ENCODE assay signal across 13 cellular contexts in genomic region chr12:56261503-56262230, GRCh38. TPM values are rescaled to one million over a fixed set of nuclear protein-coding genes. Genes with fewer than 3 reads are reported as not detected.
DNase-seq lines count a peak whose midpoint lies in the region; ATAC-seq, FAIRE-seq and TF ChIP-seq lines count a peak whose summit lies in the region.
"Had no signal": no experiment of that assay in that cellular context is flagged by ENCODE, and none has a peak within 500 bp of the region (broad histone marks: within the 10 kb centered on the region; RNA-seq: fewer than 3 reads in every experiment).

No MANE protein-coding gene starts in this region.

- no peaks in the 10 kb centered on the region for H3K27me3 ChIP-seq in CD8-positive, alpha-beta memory T cell (ENCODE audit: insufficient read depth, low read length, poor library complexity, severe bottlenecking)
- H3K27me3 ChIP-seq in Karpas-422 (ENCODE audit: low read length) = no peaks in the 10 kb centered on the region
- H3K27me3 ChIP-seq in vagina = no peaks in the 10 kb centered on the region

- no peak for TF ChIP-seq POLR2A in A549 (IDR thresholded peaks at IDR 0.05; ENCODE audit: low read length)
- TF ChIP-seq POLR2A in vagina (IDR thresholded peaks at IDR 0.05) = no peak

- no peaks in the 10 kb centered on the region for H3K36me3 ChIP-seq in CD8-positive, alpha-beta memory T cell (ENCODE audit: insufficient read depth, low read length)
- H3K36me3 ChIP-seq in Karpas-422 (ENCODE audit: insufficient read depth, low read length) (no peaks in the 10 kb centered on the region), vagina (no peaks in the 10 kb centered on the region)

- FAIRE-seq in A549 (lab: Jason Lieb, UNC) = peak; percentile 79

- H3K27me3 Mint-ChIP-seq in WTC11 (ENCODE audit: low read depth) = 0 out of 2 replicates have a peak, but pooled peaks cover 4% of the 10 kb centered on the region
- no peaks in the 10 kb centered on the region for H3K27me3 Mint-ChIP-seq in CD8-positive, alpha-beta memory T cell

- no peak for TF ChIP-seq CTCF in A549 (IDR thresholded peaks at IDR 0.05)
- TF ChIP-seq CTCF in WTC11 (IDR thresholded peaks at IDR 0.05) = no peak
- TF ChIP-seq CTCF in vagina (IDR thresholded peaks at IDR 0.05) = no peak

- TF ChIP-seq EP300 in A549 (IDR thresholded peaks at IDR 0.05) = no peak

- POLR2A ChIA-PET in A549 (lab: Yijun Ruan, JAX) (no interaction called here), WTC11 (lab: Charles Lee) (no interaction called here)
- POLR2A ChIA-PET in CD8-positive, alpha-beta memory T cell (lab: Charles Lee) = no interaction called here

- peak; percentile 21 to 23; a peak in 1 of 5 replicates for TF ChIP-seq RAD21 in A549 (conservative IDR thresholded peaks at IDR 0.05 in 1 of 2, IDR thresholded peaks at IDR 0.05 in 1 of 2)

- peak overlapping the region; percentile 82 to 86 for H3K27ac ChIP-seq in A549
- no peak overlapping the region for H3K27ac ChIP-seq in CD8-positive, alpha-beta memory T cell (ENCODE audit: low read depth, low read length)
- no peak overlapping the region for H3K27ac ChIP-seq in Karpas-422 (ENCODE audit: low read length)
- no peak overlapping the region for H3K27ac ChIP-seq in vagina
- H3K27ac ChIP-seq: coronary artery had no signal

- no peaks in the 10 kb centered on the region for H3K9me3 Mint-ChIP-seq in WTC11
- H3K9me3 Mint-ChIP-seq in CD8-positive, alpha-beta memory T cell = no peaks in the 10 kb centered on the region

- H3K9me2 ChIP-seq in Karpas-422 (replicated peaks; ENCODE audit: insufficient read depth, low read length) = no peaks in the 10 kb centered on the region

- H3K4me3 Mint-ChIP-seq in WTC11 = no peak overlapping the region
- H3K4me3 Mint-ChIP-seq in CD8-positive, alpha-beta memory T cell = peak overlapping the region in 1 of 7 donors; percentile 4

- CTCF ChIA-PET in A549 (lab: Yijun Ruan, JAX) (interaction anchor here (1.4 to 9.6 kb wide), 6 partner anchors 14 to 203 kb away, joined by 3 to 101 read pairs (median 12); partner anchors contain the start of gene SMARCC2), WTC11 (lab: Charles Lee) (interaction anchor here (1.1 to 1.9 kb wide), 2 partner anchors 31 to 72 kb away, joined by 3 to 5 read pairs; partner anchors contain the start of gene SMARCC2)
- CTCF ChIA-PET in CD8-positive, alpha-beta memory T cell (lab: Charles Lee) = no interaction called here

- H3K4me1 ChIP-seq in A549 (peaks cover 43% of the 10 kb centered on the region), Karpas-422 (ENCODE audit: low read length) (peaks cover 22% of the 10 kb centered on the region), vagina (peaks cover 26% of the 10 kb centered on the region)
- peaks cover 21% of the 10 kb centered on the region for H3K4me1 ChIP-seq in CD8-positive, alpha-beta memory T cell (ENCODE audit: insufficient read depth, low read length)

- peak; percentile 54 to 71 for ATAC-seq in A549
- no peak for ATAC-seq in WTC11
- ATAC-seq in HG02938 (IDR thresholded peaks at IDR 0.05; ENCODE audit: unreplicated experiment) = no peak

- peak overlapping the region; percentile 61 for H3K4me2 ChIP-seq in A549
- no peak overlapping the region for H3K4me2 ChIP-seq in Karpas-422 (ENCODE audit: low read depth, low read length, poor library complexity, severe bottlenecking)

- no peak overlapping the region for H3K9ac ChIP-seq in Karpas-422 (ENCODE audit: low read length)

- DNase-seq in A549 (ENCODE audit: low read depth in 1 of 2, low spot score in 1 of 2) (peak; percentile 85 to 95), HT-29 (ENCODE audit: low spot score) (peak; percentile 41), WTC11 (ENCODE audit: low spot score) (no peak), iris pigment epithelial cell (ENCODE audit: low read depth) (peak; percentile 81), Karpas-422 (no peak), vagina (ENCODE audit: extremely low spot score in 2 of 2) (no peak)
- DNase-seq in CD8-positive, alpha-beta memory T cell = no peak
- DNase-seq: activated T-cell treated with anti-CD3 and anti-CD28 coated beads for 4 hours, KG1, NCI-H446 treated with DMSO at 0.1 percent for 48 hours, T-helper 2 cell had no signal

- H3K27ac Mint-ChIP-seq in WTC11 = 0 out of 2 replicates have a peak overlapping the region, but pooled peaks have one; percentile 5
- H3K27ac Mint-ChIP-seq in CD8-positive, alpha-beta memory T cell = peak overlapping the region in 1 of 8 donors; percentile 3

- no peak overlapping the region for H2AFZ ChIP-seq in Karpas-422 (ENCODE audit: low read length)

- intact Hi-C loops in vagina (cut with DNase I) = no loop called here

- no peaks in the 10 kb centered on the region for H4K20me1 ChIP-seq in Karpas-422 (ENCODE audit: insufficient read depth, low read depth, low read length)

- WGBS in A549 (ENCODE audit: missing lambda C conversion rate) = 31% methylated on average over 5 of the region's 5 CpGs

- peaks cover 14% of the 10 kb centered on the region for H3K79me2 ChIP-seq in Karpas-422 (ENCODE audit: low read length)

- H3K4me3 ChIP-seq in A549 (no peak overlapping the region), Karpas-422 (ENCODE audit: low read length) (no peak overlapping the region), vagina (no peak overlapping the region)
- H3K4me3 ChIP-seq in CD8-positive, alpha-beta memory T cell (ENCODE audit: low read length) = no peak overlapping the region
- H3K4me3 ChIP-seq: coronary artery had no signal

- H3K36me3 Mint-ChIP-seq in WTC11 = no peaks in the 10 kb centered on the region
- H3K36me3 Mint-ChIP-seq in CD8-positive, alpha-beta memory T cell = peaks cover 0 to 9% (median 0%) of the 10 kb centered on the region in 3 donors

- no peaks in the 10 kb centered on the region for H3K9me3 ChIP-seq in A549
- H3K9me3 ChIP-seq in CD8-positive, alpha-beta memory T cell (ENCODE audit: low read length) = no peaks in the 10 kb centered on the region
- no peaks in the 10 kb centered on the region for H3K9me3 ChIP-seq in Karpas-422 (ENCODE audit: low read length)
- H3K9me3 ChIP-seq in vagina = no peaks in the 10 kb centered on the region

- H3K4me1 Mint-ChIP-seq in WTC11 = peaks cover 18% of the 10 kb centered on the region
- H3K4me1 Mint-ChIP-seq in CD8-positive, alpha-beta memory T cell = peaks cover 19 to 26% (median 23%) of the 10 kb centered on the region in 3 donors

RNA-seq across cellular contexts. Expression of gene ANKRD52, which starts 3.5 kb away (rescaled TPM):
- polyA plus RNA-seq in A549 (2011; rRNA removed) = 26.1 and 35.1 TPM in 2 replicates
- polyA plus RNA-seq in A549 (2012; cell fraction: cytosol; rRNA removed) = 31.9 and 40.1 TPM in 2 replicates
- polyA plus RNA-seq in A549 (2012; cell fraction: nucleus; rRNA removed) = 109 and 119 TPM in 2 replicates
- polyA plus RNA-seq in A549 (2017; fragmentation: RNase III; extraction: RNeasy Plus Mini Kit Qiagen cat#74134 plus additional on column Dnase treatment) = 47.4 to 48.7 TPM (median 48.0 TPM) in 3 replicates
- 57.3 and 62.5 TPM in 2 replicates for polyA minus RNA-seq in A549 (2011; rRNA and poly(A)+ RNA removed)
- total RNA-seq in HT-29 (2014; rRNA removed; shearing (Covaris generic)) = 8.1 and 13.4 TPM in 2 replicates
- 33.0 to 41.2 TPM (median 38.6 TPM) in 3 replicates for total RNA-seq in WTC11 (2021)
- total RNA-seq in CD8-positive, alpha-beta memory T cell = 10 to 100 TPM; 67.0 to 69.9 TPM
- polyA plus RNA-seq in CD8-positive, alpha-beta memory T cell = 16.1 TPM
- total RNA-seq in Karpas-422 (2014; rRNA removed; shearing (Covaris generic); ENCODE audit: low replicate concordance) = 14.3 and 18.2 TPM in 2 replicates
- total RNA-seq in vagina = 22.6 TPM

RNA-seq across cellular contexts. Expression of gene COQ10A, which starts 5.1 kb away (rescaled TPM):
- polyA plus RNA-seq in A549 (2011; rRNA removed) (40.9 and 41.2 TPM in 2 replicates), A549 (2017; fragmentation: RNase III; extraction: RNeasy Plus Mini Kit Qiagen cat#74134 plus additional on column Dnase treatment) (20.7 to 23.5 TPM (median 23.2 TPM) in 3 replicates)
- 33.5 and 38.0 TPM in 2 replicates for polyA plus RNA-seq in A549 (2012; cell fraction: cytosol; rRNA removed)
- 73.4 and 87.0 TPM in 2 replicates for polyA plus RNA-seq in A549 (2012; cell fraction: nucleus; rRNA removed)
- 20.8 and 21.3 TPM in 2 replicates for polyA minus RNA-seq in A549 (2011; rRNA and poly(A)+ RNA removed)
- 8.6 and 20.8 TPM in 2 replicates for total RNA-seq in HT-29 (2014; rRNA removed; shearing (Covaris generic))
- total RNA-seq in WTC11 (2021) (22.7 to 26.2 TPM (median 24.4 TPM) in 3 replicates), vagina (10.1 TPM)
- total RNA-seq in CD8-positive, alpha-beta memory T cell = 10 to 100 TPM; 14.3 to 14.4 TPM
- polyA plus RNA-seq in CD8-positive, alpha-beta memory T cell = 14.2 TPM
- 32.7 and 38.9 TPM in 2 replicates for total RNA-seq in Karpas-422 (2014; rRNA removed; shearing (Covaris generic); ENCODE audit: low replicate concordance)

RNA-seq across cellular contexts. Expression of gene SLC39A5, which starts 31.8 kb away (rescaled TPM):
- polyA plus RNA-seq in A549 (2011; rRNA removed) (0.42 TPM in 1 of 2 replicates, not detected in the other), A549 (2017; fragmentation: RNase III; extraction: RNeasy Plus Mini Kit Qiagen cat#74134 plus additional on column Dnase treatment) (0.09 to 0.23 TPM in 2 of 3 replicates, not detected in the other)
- 0.17 and 0.21 TPM in 2 replicates for polyA plus RNA-seq in A549 (2012; cell fraction: cytosol; rRNA removed)
- polyA plus RNA-seq in A549 (2012; cell fraction: nucleus; rRNA removed) = 0.70 and 0.78 TPM in 2 replicates
- 1.2 TPM in 1 of 2 replicates, not detected in the other for polyA minus RNA-seq in A549 (2011; rRNA and poly(A)+ RNA removed)
- total RNA-seq in HT-29 (2014; rRNA removed; shearing (Covaris generic)) = 8.6 and 10.7 TPM in 2 replicates
- total RNA-seq in WTC11 (2021) (0.26 to 0.62 TPM (median 0.46 TPM) in 3 replicates), vagina (not detected)
- under 1 TPM; 0.35 to 0.62 TPM for total RNA-seq in CD8-positive, alpha-beta memory T cell
- polyA plus RNA-seq in CD8-positive, alpha-beta memory T cell = not detected
- 0.61 TPM in 1 of 2 replicates, not detected in the other for total RNA-seq in Karpas-422 (2014; rRNA removed; shearing (Covaris generic); ENCODE audit: low replicate concordance)

RNA-seq across cellular contexts. Expression of gene NABP2, which starts 37.5 kb away (rescaled TPM):
- 86.1 and 86.7 TPM in 2 replicates for polyA plus RNA-seq in A549 (2011; rRNA removed)
- 96.7 and 97.4 TPM in 2 replicates for polyA plus RNA-seq in A549 (2012; cell fraction: cytosol; rRNA removed)
- polyA plus RNA-seq in A549 (2012; cell fraction: nucleus; rRNA removed) = 21.4 and 27.6 TPM in 2 replicates
- polyA plus RNA-seq in A549 (2017; fragmentation: RNase III; extraction: RNeasy Plus Mini Kit Qiagen cat#74134 plus additional on column Dnase treatment) = 64.1 to 69.6 TPM (median 65.2 TPM) in 3 replicates
- 31.6 and 42.1 TPM in 2 replicates for polyA minus RNA-seq in A549 (2011; rRNA and poly(A)+ RNA removed)
- total RNA-seq in HT-29 (2014; rRNA removed; shearing (Covaris generic)) = 57.1 and 69.9 TPM in 2 replicates
- total RNA-seq in WTC11 (2021) = 42.7 to 47.9 TPM (median 47.5 TPM) in 3 replicates
- total RNA-seq in CD8-positive, alpha-beta memory T cell = 100 to 1,000 TPM; 102 to 104 TPM
- 4.6 TPM for polyA plus RNA-seq in CD8-positive, alpha-beta memory T cell
- total RNA-seq in Karpas-422 (2014; rRNA removed; shearing (Covaris generic); ENCODE audit: low replicate concordance) = 45.6 and 54.2 TPM in 2 replicates
- total RNA-seq in vagina = 20.4 TPM

RNA-seq across cellular contexts. Expression of gene CS, which starts 38.5 kb away (rescaled TPM):
- polyA plus RNA-seq in A549 (2011; rRNA removed) (223 and 263 TPM in 2 replicates), A549 (2017; fragmentation: RNase III; extraction: RNeasy Plus Mini Kit Qiagen cat#74134 plus additional on column Dnase treatment) (143 to 151 TPM (median 146 TPM) in 3 replicates)
- 115 and 147 TPM in 2 replicates for polyA plus RNA-seq in A549 (2012; cell fraction: cytosol; rRNA removed)
- polyA plus RNA-seq in A549 (2012; cell fraction: nucleus; rRNA removed) = 122 and 179 TPM in 2 replicates
- 312 and 313 TPM in 2 replicates for polyA minus RNA-seq in A549 (2011; rRNA and poly(A)+ RNA removed)
- total RNA-seq in HT-29 (2014; rRNA removed; shearing (Covaris generic)) = 139 and 154 TPM in 2 replicates
- total RNA-seq in WTC11 (2021) (241 to 275 TPM (median 246 TPM) in 3 replicates), vagina (140 TPM)
- total RNA-seq in CD8-positive, alpha-beta memory T cell = 100 to 1,000 TPM; 279 to 286 TPM
- 78.8 TPM for polyA plus RNA-seq in CD8-positive, alpha-beta memory T cell
- 80.4 and 158 TPM in 2 replicates for total RNA-seq in Karpas-422 (2014; rRNA removed; shearing (Covaris generic); ENCODE audit: low replicate concordance)

Comparison
In these comparisons a context has a peak if more than half of its experiments do, and no peak if none do; other contexts are left out.
1. ATAC-seq: peak in A549 (2 of 2); none in WTC11 (single experiment) and HG02938 (single experiment).
2. DNase-seq: peak in A549 (2 of 2), HT-29 (single experiment) and iris pigment epithelial cell (single experiment); none in WTC11 (single experiment), CD8-positive, alpha-beta memory T cell (0 of 5), Karpas-422 (single experiment) and vagina (0 of 2).
3. H3K27ac ChIP-seq: peak in A549 (2 of 2); none in CD8-positive, alpha-beta memory T cell (single experiment), Karpas-422 (single experiment) and vagina (single experiment).
4. Of the 8 proteins assayed by ChIP-seq in both WTC11 and A549: peak only in WTC11: none; only in A549: MAX and USF2; in both: none; in neither: 6.